8 cellular contexts compared by ENCODE assay signal in the genomic region with DNA sequence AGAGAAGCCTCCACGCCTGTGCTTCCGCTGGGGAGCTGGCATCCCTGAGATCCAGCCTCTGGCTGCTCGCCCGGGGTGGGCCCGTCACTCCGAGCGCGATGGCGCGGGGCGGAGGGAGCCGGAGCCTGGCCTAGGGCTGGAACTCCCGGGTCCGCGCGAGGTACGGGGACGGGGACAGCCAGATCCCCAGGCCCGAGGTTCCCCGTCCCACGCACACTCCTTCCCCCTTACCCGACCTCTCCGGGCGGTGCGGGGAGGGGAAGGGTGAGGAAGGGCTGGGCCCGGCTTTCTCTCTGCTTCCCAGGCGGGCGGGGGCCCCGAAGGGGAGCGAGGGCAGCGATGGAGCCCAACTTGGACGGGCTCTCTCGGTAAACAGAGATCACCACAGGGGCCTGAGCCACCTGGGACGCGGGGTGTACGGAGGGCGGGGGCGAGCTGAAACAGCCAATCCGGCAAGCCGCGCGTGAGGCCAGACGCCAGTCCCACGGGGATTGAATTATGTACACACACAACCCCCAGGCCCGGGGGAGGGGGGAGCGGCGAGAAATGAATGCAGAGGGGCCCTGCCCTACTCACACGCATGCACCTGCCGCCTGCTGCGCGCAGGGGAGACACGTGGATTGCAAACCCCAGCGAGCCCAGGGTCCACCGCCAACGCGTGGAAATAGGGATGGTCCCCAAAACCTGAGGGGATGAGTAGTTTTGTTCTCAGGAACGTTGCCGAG. TPM values are rescaled to one million over a fixed set of nuclear protein-coding genes. Genes with fewer than 3 reads are reported as not detected.
DNase-seq lines count a peak whose midpoint lies in the region; ATAC-seq, FAIRE-seq and TF ChIP-seq lines count a peak whose summit lies in the region.

A gene with protein sequence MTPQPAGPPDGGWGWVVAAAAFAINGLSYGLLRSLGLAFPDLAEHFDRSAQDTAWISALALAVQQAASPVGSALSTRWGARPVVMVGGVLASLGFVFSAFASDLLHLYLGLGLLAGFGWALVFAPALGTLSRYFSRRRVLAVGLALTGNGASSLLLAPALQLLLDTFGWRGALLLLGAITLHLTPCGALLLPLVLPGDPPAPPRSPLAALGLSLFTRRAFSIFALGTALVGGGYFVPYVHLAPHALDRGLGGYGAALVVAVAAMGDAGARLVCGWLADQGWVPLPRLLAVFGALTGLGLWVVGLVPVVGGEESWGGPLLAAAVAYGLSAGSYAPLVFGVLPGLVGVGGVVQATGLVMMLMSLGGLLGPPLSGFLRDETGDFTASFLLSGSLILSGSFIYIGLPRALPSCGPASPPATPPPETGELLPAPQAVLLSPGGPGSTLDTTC (minus strand): TSS at position 549 of the 725 bp plus-strand sequence. CDS start 579 bp downstream, outside the sequence.

- intact Hi-C loops in pancreas (cut with DNase I), result loop anchor here in 1 of 3 donors (10.0 kb wide), 1 partner anchor 251 kb away; the partner anchor contains the start of gene YBX2

- H3K4me2 ChIP-seq in MM.1S (ENCODE audit: low read depth, low read length), result peak within 1 kb of the TSS; percentile 22

- H3F3A ChIP-seq in MM.1S (ENCODE audit: insufficient read depth, low read length), result peaks cover 16% of the 10 kb centered on the region

- no peak within 1 kb of the TSS for H3K27ac ChIP-seq in MM.1S (ENCODE audit: low read length)
- peak within 1 kb of the TSS in 3 of 4 donors; percentile 24 to 35 (median 32) for H3K27ac ChIP-seq in pancreas

- peaks cover 42% of the 10 kb centered on the region for H3K27me3 ChIP-seq in BE2C
- peaks cover 54% of the 10 kb centered on the region for H3K27me3 ChIP-seq in MM.1S (replicated peaks; ENCODE audit: insufficient read depth, low read length)
- peaks cover 0 to 4% (median 0%) of the 10 kb centered on the region in 4 donors for H3K27me3 ChIP-seq in pancreas

- H3K9me3 ChIP-seq in BE2C (no peaks in the 10 kb centered on the region), MM.1S (replicated peaks; ENCODE audit: insufficient read depth, low read length) (no peaks in the 10 kb centered on the region), pancreas (no peaks in the 10 kb centered on the region)

- H3K4me3 ChIP-seq in BE2C (ENCODE audit: low read depth, low read length) (peak within 1 kb of the TSS; percentile 8), MM.1S (ENCODE audit: low read length) (0 out of 2 replicates have a peak within 1 kb of the TSS, but pooled peaks have one; percentile 15), foreskin fibroblast (ENCODE audit: low read depth in 1 of 2, low read length in 2 of 2) (peak within 1 kb of the TSS; percentile 19 to 48), pancreas (peak within 1 kb of the TSS; percentile 23 to 44 (median 30))

- H3K9ac ChIP-seq in MM.1S (ENCODE audit: low read length), result no peak within 1 kb of the TSS

- no peaks in the 10 kb centered on the region for H4K20me1 ChIP-seq in MM.1S (ENCODE audit: insufficient read depth, low read length)

- no peak for FAIRE-seq in pancreas (lab: Jason Lieb, UNC)

- H3K9me2 ChIP-seq in MM.1S (replicated peaks; ENCODE audit: insufficient read depth, low read length), result no peaks in the 10 kb centered on the region

- no peak within 1 kb of the TSS for H2AFZ ChIP-seq in MM.1S (ENCODE audit: low read length)

- H3K4me1 ChIP-seq in BE2C (no peaks in the 10 kb centered on the region), MM.1S (ENCODE audit: low read length) (0 out of 2 replicates have a peak, but pooled peaks cover 10% of the 10 kb centered on the region), pancreas (peaks cover 0 to 19% (median 15%) of the 10 kb centered on the region in 3 donors)

- H3K79me2 ChIP-seq in MM.1S (ENCODE audit: low read length), result no peaks in the 10 kb centered on the region

- DNase-seq in BE2C, result peak; percentile 39
- DNase-seq in MM.1S, result peak; percentile 4
- peak; percentile 31 for DNase-seq in activated CD8-positive, alpha-beta memory T cell treated with anti-CD3 and anti-CD28 coated beads, Interleukin-2, amount 50 U/mL, for 4 hours
- DNase-seq in foreskin fibroblast, result peak in 1 of 2 donors; percentile 56
- DNase-seq in pancreas, result peak in 5 of 6 donors; percentile 37 to 81 (median 69)
- DNase-seq in HK-2 (ENCODE audit: unreplicated experiment), result no peak

- WGBS in pancreas, 2 donors, result 16 to 23% methylated on average over 46 to 58 of the region's 58 CpGs

- ATAC-seq in pancreas (peak; percentile 15 to 40 (median 24)), GM19328 (IDR thresholded peaks at IDR 0.05; ENCODE audit: unreplicated experiment) (no peak), HG03039 (IDR thresholded peaks at IDR 0.05; ENCODE audit: unreplicated experiment) (no peak)

- TF ChIP-seq CTCF in BE2C (IDR thresholded peaks at IDR 0.05; ENCODE audit: low read depth, low read length) (no peak), MM.1S (IDR thresholded peaks at IDR 0.05; ENCODE audit: low read length) (no peak), foreskin fibroblast (IDR thresholded peaks at IDR 0.05; ENCODE audit: low read depth, low read length) (no peak), pancreas (IDR thresholded peaks at IDR 0.05) (no peak)

- H3K36me3 ChIP-seq in BE2C (no peaks in the 10 kb centered on the region), MM.1S (replicated peaks; ENCODE audit: insufficient read depth, low read length) (no peaks in the 10 kb centered on the region), pancreas (no peaks in the 10 kb centered on the region)

RNA-seq across cellular contexts. Expression of the gene that starts here (rescaled TPM):
- polyA plus RNA-seq in BE2C (2012; ENCODE audit: insufficient read depth, insufficient read length, low read depth), result not detected
- 1 to 10 TPM in 5 of 6 donors, under 1 TPM in 1; 0.61 to 4.3 (median 2.6) TPM for total RNA-seq in pancreas
- 10 to 100 TPM in 1 of 2 donors, 1 to 10 TPM in 1; 7.5 to 17.3 TPM for polyA plus RNA-seq in pancreas

Comparison
In these comparisons a context has a peak if more than half of its experiments do, and no peak if none do; other contexts are left out.
1. ATAC-seq: peak in pancreas (4 of 4); none in GM19328 (single experiment) and HG03039 (single experiment).
2. Peak in every context shown above with its lines, with median percentiles within 50 percentile points of each other: H3K4me3 ChIP-seq.